27 cellular contexts compared by ENCODE assay signal in the genomic region with DNA sequence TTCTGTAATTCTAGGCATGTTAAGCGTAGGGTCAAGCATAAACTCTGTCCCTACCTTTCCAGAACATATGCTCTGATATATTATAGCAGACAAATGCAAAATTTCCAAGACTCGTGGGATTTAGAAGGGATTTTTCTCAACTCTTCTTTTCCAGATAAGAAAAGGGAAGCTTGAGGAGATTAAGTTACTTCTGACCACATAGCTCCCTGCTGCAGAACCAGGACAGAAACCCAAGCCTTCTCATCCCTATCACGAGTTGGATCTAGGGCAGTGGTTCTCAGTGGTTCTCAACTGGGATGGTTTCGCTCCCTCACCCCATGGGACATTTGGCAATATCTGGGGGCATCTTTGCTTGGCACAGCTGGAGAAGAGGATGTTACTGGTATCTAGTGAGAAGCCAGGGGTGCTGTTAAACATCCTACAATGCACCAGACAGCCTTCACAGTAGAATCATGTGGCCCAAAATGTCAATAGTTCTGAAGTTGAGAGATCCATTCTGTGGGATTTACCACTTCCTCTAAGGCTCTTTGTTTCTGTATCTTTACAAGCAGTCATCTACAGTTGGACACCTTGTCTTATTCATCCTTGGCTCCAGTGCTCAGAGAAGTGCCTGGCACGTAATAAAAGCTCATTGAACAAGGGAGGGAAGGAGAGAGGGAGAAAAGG.
DNase-seq lines count a peak whose midpoint lies in the region; ATAC-seq lines count a peak whose summit lies in the region.
"Had no signal": no experiment of that assay in that cellular context is flagged by ENCODE, and none has a peak within 500 bp of the region (broad histone marks: within the 10 kb centered on the region; RNA-seq: fewer than 3 reads in every experiment).

No MANE protein-coding gene starts in this region.

- no peaks in the 10 kb centered on the region for H3K36me3 ChIP-seq in naive thymus-derived CD4-positive, alpha-beta T cell (ENCODE audit: control insufficient read depth in 2 of 3, insufficient read depth in 3 of 3, low read length in 3 of 3)
- H3K36me3 ChIP-seq: colonic mucosa, MG63, SJCRH30, spleen had no signal

- no peak overlapping the region for H3K27ac ChIP-seq in naive thymus-derived CD4-positive, alpha-beta T cell (ENCODE audit: low read depth, low read length)
- no peak overlapping the region for H3K27ac ChIP-seq in right cardiac atrium (ENCODE audit: low read length)
- H3K27ac ChIP-seq: colonic mucosa, SJCRH30, spleen had no signal

- intact Hi-C loops in activated CD4-positive, alpha-beta T cell treated with anti-CD3 and anti-CD28 coated beads, Interleukin-2, amount 10 ng/mL, durations not matched to agents 24 days and 14 days (cut with micrococcal nuclease), result no loop called here
- intact Hi-C loops in activated T-helper 2 cell treated with anti-CD3 and anti-CD28 coated beads, Interferon-gamma antibody, Interleukin-2, Interleukin-4, amounts not matched to agents 10 μg/mL and 5 μg/mL and 100 μg/mL, durations not matched to agents 14 hours and 24 hours and 36 hours (cut with micrococcal nuclease), result no loop called here
- intact Hi-C loops in naive thymus-derived CD4-positive, alpha-beta T cell (cut with micrococcal nuclease), result no loop called here
- intact Hi-C loops in right cardiac atrium (cut with DNase I), result no loop called here

- peak overlapping the region; percentile 38 for H3K27ac Mint-ChIP-seq in activated CD4-positive, alpha-beta T cell treated with anti-CD3 and anti-CD28 coated beads, Interleukin-2, amount 10 ng/mL, durations not matched to agents 24 days and 14 days
- H3K27ac Mint-ChIP-seq in activated T-helper 2 cell treated with anti-CD3 and anti-CD28 coated beads, Interferon-gamma antibody, Interleukin-2, Interleukin-4, amounts not matched to agents 10 μg/mL and 5 μg/mL and 100 μg/mL, durations not matched to agents 14 hours and 24 hours and 36 hours, result peak overlapping the region; percentile 45
- H3K27ac Mint-ChIP-seq in naive thymus-derived CD4-positive, alpha-beta T cell, result peak overlapping the region in 6 of 9 donors; percentile 4 to 60 (median 41)
- H3K27ac Mint-ChIP-seq: activated naive CD8-positive, alpha-beta T cell; mesothelial cell of epicardium had no signal

- peak; percentile 66 for DNase-seq in activated CD4-positive, alpha-beta T cell treated with anti-CD3 and anti-CD28 coated beads, Interleukin-2, amount 10 ng/mL, durations not matched to agents 24 days and 14 days
- DNase-seq in activated CD4-positive, alpha-beta T cell treated with anti-CD3 and anti-CD28 coated beads for 1 hour, result no peak
- DNase-seq in Kasumi-1 (lab: John Stamatoyannopoulos, UW) (peak; percentile 9 to 28), right cardiac atrium (no peak), hippocampal formation (lab: John Stamatoyannopoulos, UW) (no peak), NCI-H2029 (lab: John Stamatoyannopoulos, UW) (no peak)
- DNase-seq in activated T-helper 2 cell treated with anti-CD3 and anti-CD28 coated beads, Interferon-gamma antibody, Interleukin-2, Interleukin-4, amounts not matched to agents 10 μg/mL and 5 μg/mL and 100 μg/mL, durations not matched to agents 14 hours and 24 hours and 36 hours (ENCODE audit: low spot score), result no peak
- peak in 6 of 9 donors; percentile 34 to 68 (median 44) for DNase-seq in naive thymus-derived CD4-positive, alpha-beta T cell
- DNase-seq: activated CD4-positive, alpha-beta T cell treated with anti-CD3 and anti-CD28 coated beads for 48 hours; activated T-cell treated with anti-CD3 and anti-CD28 coated beads, Interleukin-2, amount 50 U/mL, for 1 hour; C1 segment of cervical spinal cord; colonic mucosa; DMS 273 treated with DMSO at 0.1 percent for 48 hours; GDM1; H7; hypothalamus; MG63; NCI-H187; NCI-H226; PC-3; SJCRH30; spleen; stimulated activated CD4-positive, alpha-beta T cell treated with anti-CD3 and anti-CD28 coated beads, Interleukin-4, amount 100 ng/mL, for 4 hours; T1000 had no signal

- CTCF ChIA-PET in naive thymus-derived CD4-positive, alpha-beta T cell (lab: Charles Lee), result no interaction called here

- peaks cover 1% of the 10 kb centered on the region for H3K36me3 Mint-ChIP-seq in activated CD4-positive, alpha-beta T cell treated with anti-CD3 and anti-CD28 coated beads, Interleukin-2, amount 10 ng/mL, durations not matched to agents 24 days and 14 days (ENCODE audit: low read depth)
- H3K36me3 Mint-ChIP-seq in activated T-helper 2 cell treated with anti-CD3 and anti-CD28 coated beads, Interferon-gamma antibody, Interleukin-2, Interleukin-4, amounts not matched to agents 10 μg/mL and 5 μg/mL and 100 μg/mL, durations not matched to agents 14 hours and 24 hours and 36 hours (ENCODE audit: low read depth), result no peaks in the 10 kb centered on the region
- H3K36me3 Mint-ChIP-seq in naive thymus-derived CD4-positive, alpha-beta T cell, result peaks cover 0 to 22% (median 0%) of the 10 kb centered on the region in 5 donors
- H3K36me3 Mint-ChIP-seq: activated naive CD8-positive, alpha-beta T cell; brain; mesothelial cell of epicardium had no signal

- POLR2A ChIA-PET in naive thymus-derived CD4-positive, alpha-beta T cell (lab: Charles Lee), result interaction anchor here (0.8 to 0.9 kb wide), 2 partner anchors 9 to 254 kb away, joined by 3 to 4 read pairs; partner anchors contain the start of gene ADAM10

- peak overlapping the region; percentile 13 for H3K4me3 Mint-ChIP-seq in activated CD4-positive, alpha-beta T cell treated with anti-CD3 and anti-CD28 coated beads, Interleukin-2, amount 10 ng/mL, durations not matched to agents 24 days and 14 days
- no peak overlapping the region for H3K4me3 Mint-ChIP-seq in activated T-helper 2 cell treated with anti-CD3 and anti-CD28 coated beads, Interferon-gamma antibody, Interleukin-2, Interleukin-4, amounts not matched to agents 10 μg/mL and 5 μg/mL and 100 μg/mL, durations not matched to agents 14 hours and 24 hours and 36 hours (ENCODE audit: low read depth)
- H3K4me3 Mint-ChIP-seq in naive thymus-derived CD4-positive, alpha-beta T cell, result peak overlapping the region; percentile 11 to 53 (median 35)
- H3K4me3 Mint-ChIP-seq: activated naive CD8-positive, alpha-beta T cell; brain; mesothelial cell of epicardium had no signal

- no peaks in the 10 kb centered on the region for H3K27me3 ChIP-seq in naive thymus-derived CD4-positive, alpha-beta T cell (ENCODE audit: control insufficient read depth in 2 of 2, insufficient read depth in 2 of 2, low read length in 2 of 2)
- no peaks in the 10 kb centered on the region for H3K27me3 ChIP-seq in right cardiac atrium (ENCODE audit: control insufficient read depth, insufficient read depth)
- H3K27me3 ChIP-seq: colonic mucosa, MG63, SJCRH30, spleen had no signal

- peaks cover 41% of the 10 kb centered on the region for H3K4me1 Mint-ChIP-seq in activated CD4-positive, alpha-beta T cell treated with anti-CD3 and anti-CD28 coated beads, Interleukin-2, amount 10 ng/mL, durations not matched to agents 24 days and 14 days
- peaks cover 27% of the 10 kb centered on the region for H3K4me1 Mint-ChIP-seq in activated T-helper 2 cell treated with anti-CD3 and anti-CD28 coated beads, Interferon-gamma antibody, Interleukin-2, Interleukin-4, amounts not matched to agents 10 μg/mL and 5 μg/mL and 100 μg/mL, durations not matched to agents 14 hours and 24 hours and 36 hours (ENCODE audit: low read depth)
- peaks cover 23 to 46% (median 41%) of the 10 kb centered on the region in 7 donors for H3K4me1 Mint-ChIP-seq in naive thymus-derived CD4-positive, alpha-beta T cell

- peaks cover 4 to 11% of the 10 kb centered on the region in 2 donors for H3K4me1 ChIP-seq in naive thymus-derived CD4-positive, alpha-beta T cell (ENCODE audit: control insufficient read depth in 2 of 2, insufficient read depth in 2 of 2, low read length in 2 of 2)
- H3K4me1 ChIP-seq in right cardiac atrium (ENCODE audit: control insufficient read depth, insufficient read depth, low read length), result peaks cover 9% of the 10 kb centered on the region
- H3K4me1 ChIP-seq: colonic mucosa, spleen had no signal

- WGBS in right cardiac atrium, result 82% methylated on average over 5 of the region's 5 CpGs

- H3K9me3 Mint-ChIP-seq in activated CD4-positive, alpha-beta T cell treated with anti-CD3 and anti-CD28 coated beads, Interleukin-2, amount 10 ng/mL, durations not matched to agents 24 days and 14 days, result peaks cover 15% of the 10 kb centered on the region
- H3K9me3 Mint-ChIP-seq in activated T-helper 2 cell treated with anti-CD3 and anti-CD28 coated beads, Interferon-gamma antibody, Interleukin-2, Interleukin-4, amounts not matched to agents 10 μg/mL and 5 μg/mL and 100 μg/mL, durations not matched to agents 14 hours and 24 hours and 36 hours, result no peaks in the 10 kb centered on the region
- H3K9me3 Mint-ChIP-seq in naive thymus-derived CD4-positive, alpha-beta T cell, result peaks cover 0 to 3% (median 0%) of the 10 kb centered on the region in 11 donors
- H3K9me3 Mint-ChIP-seq: brain, mesothelial cell of epicardium had no signal

- H3K9me3 ChIP-seq in naive thymus-derived CD4-positive, alpha-beta T cell (ENCODE audit: control insufficient read depth in 2 of 3, low read length in 3 of 3), result no peaks in the 10 kb centered on the region
- H3K9me3 ChIP-seq in right cardiac atrium (ENCODE audit: control insufficient read depth, low read length), result no peaks in the 10 kb centered on the region
- H3K9me3 ChIP-seq: colonic mucosa, MG63, spleen had no signal

- H3K4me3 ChIP-seq in naive thymus-derived CD4-positive, alpha-beta T cell (ENCODE audit: low read length), result no peak overlapping the region
- H3K4me3 ChIP-seq in right cardiac atrium (ENCODE audit: low read length), result no peak overlapping the region
- H3K4me3 ChIP-seq: colonic mucosa, MG63, SJCRH30, spleen had no signal

- ATAC-seq in naive thymus-derived CD4-positive, alpha-beta T cell, result peak; percentile 46
- no peak for ATAC-seq in right cardiac atrium
- ATAC-seq: PC-3 had no signal

- H3K27me3 Mint-ChIP-seq in activated CD4-positive, alpha-beta T cell treated with anti-CD3 and anti-CD28 coated beads, Interleukin-2, amount 10 ng/mL, durations not matched to agents 24 days and 14 days, result no peaks in the 10 kb centered on the region
- no peaks in the 10 kb centered on the region for H3K27me3 Mint-ChIP-seq in activated T-helper 2 cell treated with anti-CD3 and anti-CD28 coated beads, Interferon-gamma antibody, Interleukin-2, Interleukin-4, amounts not matched to agents 10 μg/mL and 5 μg/mL and 100 μg/mL, durations not matched to agents 14 hours and 24 hours and 36 hours (ENCODE audit: low read depth)
- no peaks in the 10 kb centered on the region for H3K27me3 Mint-ChIP-seq in naive thymus-derived CD4-positive, alpha-beta T cell
- H3K27me3 Mint-ChIP-seq: activated naive CD8-positive, alpha-beta T cell had no signal

Comparison
In these comparisons a context has a peak if more than half of its experiments do, and no peak if none do; other contexts are left out.
1. DNase-seq: peak in activated CD4-positive, alpha-beta T cell treated with anti-CD3 and anti-CD28 coated beads, Interleukin-2, amount 10 ng/mL, durations not matched to agents 24 days and 14 days (single experiment), Kasumi-1 (2 of 2) and naive thymus-derived CD4-positive, alpha-beta T cell (6 of 9); none in activated CD4-positive, alpha-beta T cell treated with anti-CD3 and anti-CD28 coated beads for 1 hour (single experiment), activated T-helper 2 cell treated with anti-CD3 and anti-CD28 coated beads, Interferon-gamma antibody, Interleukin-2, Interleukin-4, amounts not matched to agents 10 μg/mL and 5 μg/mL and 100 μg/mL, durations not matched to agents 14 hours and 24 hours and 36 hours (single experiment), right cardiac atrium (0 of 3), hippocampal formation (0 of 2) and NCI-H2029 (single experiment).
2. Peak in every context shown above with its lines, with median percentiles within 50 percentile points of each other: H3K27ac Mint-ChIP-seq.